ENCODE assay signal across 8 cellular contexts in genomic region chr6:87700351-87700728, GRCh38. TPM values are rescaled to one million over a fixed set of nuclear protein-coding genes. Genes with fewer than 3 reads are reported as not detected.
DNase-seq lines count a peak whose midpoint lies in the region; ATAC-seq and TF ChIP-seq lines count a peak whose summit lies in the region.

No MANE protein-coding gene starts in this region.

- H3K4me3 ChIP-seq in CD8-positive, alpha-beta memory T cell (ENCODE audit: low read length) = peak overlapping the region; percentile 82
- H3K4me3 ChIP-seq in OCI-LY1 (ENCODE audit: low read depth, low read length, poor library complexity, severe bottlenecking) (peak overlapping the region; percentile 97), neuronal stem cell (ENCODE audit: low read length in 2 of 2) (peak overlapping the region; percentile 82 to 95)

- no peaks in the 10 kb centered on the region for H3K9me2 ChIP-seq in OCI-LY1 (ENCODE audit: low read depth, low read length)

- H2AK5ac ChIP-seq in neuronal stem cell (ENCODE audit: low read depth, low read length) = no peak overlapping the region

- no peak overlapping the region for H2BK5ac ChIP-seq in neuronal stem cell (ENCODE audit: low read length)

- no peaks in the 10 kb centered on the region for H3K36me3 ChIP-seq in CD8-positive, alpha-beta memory T cell (ENCODE audit: insufficient read depth, low read length)
- H3K36me3 ChIP-seq in OCI-LY1 (ENCODE audit: insufficient read depth, low read length) (peaks cover 32% of the 10 kb centered on the region), neuronal stem cell (replicated peaks in 1 of 2; ENCODE audit: control insufficient read depth in 2 of 2, insufficient read depth in 2 of 2, low read length in 2 of 2) (peaks cover 0 to 14% of the 10 kb centered on the region in 2 donors)

- H3K9ac ChIP-seq in OCI-LY1 (ENCODE audit: low read length) = peak overlapping the region; percentile 92
- no peak overlapping the region for H3K9ac ChIP-seq in neuronal stem cell (ENCODE audit: low read depth, low read length, poor library complexity)

- no peak overlapping the region for H4K91ac ChIP-seq in neuronal stem cell (ENCODE audit: low read depth, low read length, poor library complexity)

- H3K4me1 ChIP-seq in CD8-positive, alpha-beta memory T cell (ENCODE audit: insufficient read depth, low read length) = peaks cover 22% of the 10 kb centered on the region
- peaks cover 65% of the 10 kb centered on the region for H3K4me1 ChIP-seq in OCI-LY1 (ENCODE audit: insufficient read depth, low read length, severe bottlenecking)
- H3K4me1 ChIP-seq in neuronal stem cell (ENCODE audit: control insufficient read depth in 2 of 2, insufficient read depth in 1 of 2, low read depth in 1 of 2, low read length in 2 of 2) = peaks cover 3 to 13% of the 10 kb centered on the region in 2 donors

- peaks cover 0 to 26% (median 0%) of the 10 kb centered on the region in 3 donors for H3K36me3 Mint-ChIP-seq in CD8-positive, alpha-beta memory T cell
- peaks cover 14% of the 10 kb centered on the region for H3K36me3 Mint-ChIP-seq in endothelial cell (ENCODE audit: low read depth, unreplicated experiment)

- H2BK12ac ChIP-seq in neuronal stem cell (ENCODE audit: low read length) = no peak overlapping the region

- H3K18ac ChIP-seq in neuronal stem cell (ENCODE audit: low read length) = no peak overlapping the region

- H2BK15ac ChIP-seq in neuronal stem cell (ENCODE audit: low read length) = no peak overlapping the region

- POLR2A ChIA-PET in CD8-positive, alpha-beta memory T cell (lab: Charles Lee) = interaction anchor here (0.7 to 0.9 kb wide), 2 partner anchors 24 to 69 kb away, joined by 3 to 5 read pairs; no protein-coding TSS in a partner anchor

- no peaks in the 10 kb centered on the region for H3K9me3 ChIP-seq in CD8-positive, alpha-beta memory T cell (ENCODE audit: low read length)
- no peaks in the 10 kb centered on the region for H3K9me3 ChIP-seq in OCI-LY1 (ENCODE audit: low read length)
- H3K9me3 ChIP-seq in neuronal stem cell (replicated peaks in 1 of 2; ENCODE audit: control insufficient read depth in 2 of 2, insufficient read depth in 1 of 2, low read depth in 1 of 2, low read length in 2 of 2) = no peaks in the 10 kb centered on the region

- no peaks in the 10 kb centered on the region for H3K27me3 ChIP-seq in CD8-positive, alpha-beta memory T cell (ENCODE audit: insufficient read depth, low read length, poor library complexity, severe bottlenecking)
- no peaks in the 10 kb centered on the region for H3K27me3 ChIP-seq in OCI-LY1 (ENCODE audit: insufficient read depth, low read length)
- H3K27me3 ChIP-seq in neuronal stem cell (ENCODE audit: control insufficient read depth in 3 of 3, insufficient read depth in 3 of 3, low read depth in 1 of 3, low read length in 3 of 3) = no peaks in the 10 kb centered on the region

- H3K9me3 Mint-ChIP-seq in CD8-positive, alpha-beta memory T cell = no peaks in the 10 kb centered on the region
- H3K9me3 Mint-ChIP-seq in endothelial cell (ENCODE audit: unreplicated experiment) = no peaks in the 10 kb centered on the region

- H3K4ac ChIP-seq in neuronal stem cell (ENCODE audit: low read length) = no peak overlapping the region

- no peak for ATAC-seq in GM21381 (IDR thresholded peaks at IDR 0.05; ENCODE audit: unreplicated experiment)

- no peaks in the 10 kb centered on the region for H3F3A ChIP-seq in OCI-LY1 (ENCODE audit: insufficient read depth, low read length)

- H3K4me1 Mint-ChIP-seq in CD8-positive, alpha-beta memory T cell = peaks cover 52 to 64% (median 62%) of the 10 kb centered on the region in 3 donors
- H3K4me1 Mint-ChIP-seq in endothelial cell (ENCODE audit: unreplicated experiment) = peaks cover 18% of the 10 kb centered on the region

- DNase-seq in CD8-positive, alpha-beta memory T cell = no peak
- no peak for DNase-seq in endothelial cell (ENCODE audit: low spot score)
- DNase-seq in neuronal stem cell (ENCODE audit: low spot score) = no peak
- no peak for DNase-seq in COLO829 (ENCODE audit: low spot score)
- no peak for DNase-seq in ACHN
- no peak for DNase-seq in NCI-H2081 (lab: John Stamatoyannopoulos, UW)

- H2AFZ ChIP-seq in OCI-LY1 (ENCODE audit: low read length) (no peak overlapping the region), neuronal stem cell (ENCODE audit: low read length) (no peak overlapping the region)

- H3K4me2 ChIP-seq in OCI-LY1 (ENCODE audit: low read length) = peak overlapping the region; percentile 81
- peak overlapping the region; percentile 68 for H3K4me2 ChIP-seq in neuronal stem cell (ENCODE audit: insufficient read depth, low read length, poor library complexity, severe bottlenecking)

- 0 out of 2 replicates have a peak, but pooled peaks cover 2% of the 10 kb centered on the region for H4K20me1 ChIP-seq in OCI-LY1 (ENCODE audit: insufficient read depth, low read length)

- H2BK120ac ChIP-seq in neuronal stem cell (ENCODE audit: low read depth, low read length) = no peak overlapping the region

- TF ChIP-seq CTCF in OCI-LY1 (IDR thresholded peaks at IDR 0.05; ENCODE audit: low read length) (no peak), endothelial cell (IDR thresholded peaks at IDR 0.05; ENCODE audit: unreplicated experiment) (no peak)

- no peak overlapping the region for H4K8ac ChIP-seq in neuronal stem cell (ENCODE audit: low read depth, low read length)

- no peak overlapping the region for H3K23ac ChIP-seq in neuronal stem cell (ENCODE audit: low read depth, low read length, poor library complexity)

- in situ Hi-C loops in ACHN (cut with HindIII; ENCODE audit: low pct_ligation_motif_present, low pct_unique_long_range_greater_than_20kb, low sequenced_read_pairs) = no loop called here

- peaks cover 62% of the 10 kb centered on the region for H3K79me2 ChIP-seq in OCI-LY1 (ENCODE audit: insufficient read depth, low read length)

- no peak overlapping the region for H3K14ac ChIP-seq in neuronal stem cell (ENCODE audit: low read length)

- peak overlapping the region; percentile 93 to 99 (median 97) for H3K4me3 Mint-ChIP-seq in CD8-positive, alpha-beta memory T cell
- peak overlapping the region; percentile 99 for H3K4me3 Mint-ChIP-seq in endothelial cell (ENCODE audit: unreplicated experiment)

- WGBS in neuronal stem cell (ENCODE audit: extremely low coverage in 2 of 2, insufficient read length in 2 of 2, insufficient replicate concordance in 1 of 2), 2 donors = no CpG with 5 or more reads among the region's 1 CpG

- CTCF ChIA-PET in CD8-positive, alpha-beta memory T cell (lab: Charles Lee) = interaction anchor here (0.9 kb wide), 1 partner anchor 20 kb away, joined by 3 read pairs; no protein-coding TSS in a partner anchor

- peak overlapping the region; percentile 91 for H3K27ac ChIP-seq in CD8-positive, alpha-beta memory T cell (ENCODE audit: low read depth, low read length)
- H3K27ac ChIP-seq in OCI-LY1 (ENCODE audit: low read depth, low read length, poor library complexity, severe bottlenecking) = peak overlapping the region; percentile 89
- no peak overlapping the region for H3K27ac ChIP-seq in neuronal stem cell (replicated peaks; ENCODE audit: low read length)

- H3K27me3 Mint-ChIP-seq in CD8-positive, alpha-beta memory T cell = peaks cover 0 to 4% of the 10 kb centered on the region in 2 donors
- H3K27me3 Mint-ChIP-seq in endothelial cell (ENCODE audit: unreplicated experiment) = peaks cover 16% of the 10 kb centered on the region

- no peaks in the 10 kb centered on the region for H3K79me1 ChIP-seq in neuronal stem cell (ENCODE audit: low read depth, low read length)

- peak overlapping the region; percentile 88 to 98 (median 96) for H3K27ac Mint-ChIP-seq in CD8-positive, alpha-beta memory T cell
- peak overlapping the region; percentile 99 for H3K27ac Mint-ChIP-seq in endothelial cell (ENCODE audit: unreplicated experiment)

RNA-seq across cellular contexts. Expression of gene AKIRIN2, which starts 1.7 kb away (rescaled TPM):
- 10 to 100 TPM; 47.3 to 49.3 TPM for total RNA-seq in CD8-positive, alpha-beta memory T cell
- 55.6 TPM for polyA plus RNA-seq in CD8-positive, alpha-beta memory T cell
- total RNA-seq in endothelial cell (ENCODE audit: unreplicated experiment) = 59.3 TPM
- polyA plus RNA-seq in neuronal stem cell (2013, experiment 1 of 2) = 92.2 TPM
- polyA plus RNA-seq in neuronal stem cell (2013, experiment 2 of 2) = 90.4 TPM
